ENCODE assay signal across 13 cellular contexts in the genomic region with DNA sequence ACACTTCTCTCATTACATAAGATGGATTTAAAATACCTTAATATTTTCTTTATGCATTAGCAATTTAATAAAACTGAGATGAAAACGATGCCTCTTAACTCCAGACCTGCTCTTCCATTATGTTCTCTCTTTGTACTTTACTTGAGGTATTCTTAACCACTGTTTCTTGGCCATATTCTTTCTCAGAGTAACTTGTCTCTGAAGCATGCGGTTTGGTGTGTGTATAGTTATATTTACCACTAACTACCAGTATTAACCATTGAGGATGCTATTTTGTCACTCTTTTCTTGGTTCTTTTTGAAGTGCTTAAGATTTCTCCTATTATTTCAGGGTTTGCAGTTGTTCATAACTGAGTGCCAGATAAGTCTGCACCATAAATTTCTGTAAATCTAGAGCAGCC.
"Had no signal": no experiment of that assay in that cellular context is flagged by ENCODE, and none has a peak within 500 bp of the region (broad histone marks: within the 10 kb centered on the region; RNA-seq: fewer than 3 reads in every experiment).

No MANE protein-coding gene starts in this region.

- DNase-seq: activated gamma-delta T cell; activated T-cell treated with anti-CD3 and anti-CD28 coated beads, Interleukin-2, amount 50 U/mL, for 48 hours; brain microvascular endothelial cell; cortex of kidney; effector CD4-positive, alpha-beta T cell; esophagus squamous epithelium; naive B cell; thyroid gland had no signal

- H3K9me3 ChIP-seq: esophagus squamous epithelium, neutrophil, thyroid gland had no signal

- ATAC-seq: activated naive CD4-positive, alpha-beta T cell treated with anti-CD3 and anti-CD28 coated beads, Interleukin-2, amount 50 U/mL, for 72 hours; left lobe of liver; stimulated activated memory B cell treated with anti-CD40 and anti-IgM and Interleukin-4, amounts not matched to agents 10 μg/mL and 1 μg/mL and 100 μg/mL, for 72 hours had no signal

- H3K4me3 Mint-ChIP-seq: central memory CD8-positive, alpha-beta T cell; stimulated activated memory B cell treated with anti-CD40 and anti-IgM and Interleukin-4, amounts not matched to agents 10 μg/mL and 1 μg/mL and 100 μg/mL, for 72 hours had no signal

- H3K9me3 Mint-ChIP-seq: activated naive CD4-positive, alpha-beta T cell treated with anti-CD3 and anti-CD28 coated beads, Interleukin-2, amount 50 U/mL, for 72 hours; central memory CD8-positive, alpha-beta T cell; naive B cell; stimulated activated memory B cell treated with anti-CD40 and anti-IgM and Interleukin-4, amounts not matched to agents 10 μg/mL and 1 μg/mL and 100 μg/mL, for 72 hours had no signal

- H3K27ac Mint-ChIP-seq: activated naive CD4-positive, alpha-beta T cell treated with anti-CD3 and anti-CD28 coated beads, Interleukin-2, amount 50 U/mL, for 72 hours; stimulated activated memory B cell treated with anti-CD40 and anti-IgM and Interleukin-4, amounts not matched to agents 10 μg/mL and 1 μg/mL and 100 μg/mL, for 72 hours had no signal

- H3K27me3 Mint-ChIP-seq: central memory CD8-positive, alpha-beta T cell; naive B cell; stimulated activated memory B cell treated with anti-CD40 and anti-IgM and Interleukin-4, amounts not matched to agents 10 μg/mL and 1 μg/mL and 100 μg/mL, for 72 hours had no signal
